In genomic region chr12:20367731-20368652, GRCh38 we compare ENCODE assay signal across 8 cellular contexts. TPM values are rescaled to one million over a fixed set of nuclear protein-coding genes. Genes with fewer than 3 reads are reported as not detected.
DNase-seq lines count a peak whose midpoint lies in the region; ATAC-seq and TF ChIP-seq lines count a peak whose summit lies in the region.

PDE3A (plus strand) TSS chr12:20368537; CDS start chr12:20369285, 748 bp downstream.

- POLR2A ChIA-PET in OCI-LY7 (lab: Charles Lee): no interaction called here

- no peaks in the 10 kb centered on the region for H4K20me1 ChIP-seq in OCI-LY7 (ENCODE audit: insufficient read depth, low read length)

- DNase-seq in GM03348 (ENCODE audit: low spot score) (peak; percentile 83), NCI-H460 (ENCODE audit: extremely low read depth, low read depth) (peak; percentile 69), breast epithelium (ENCODE audit: low spot score in 2 of 2) (no peak), putamen (ENCODE audit: low spot score) (peak; percentile 64), HT-29 (ENCODE audit: low spot score) (no peak), OCI-LY7 (ENCODE audit: low spot score) (no peak)

- no peak within 1 kb of the TSS for H3K4me2 ChIP-seq in OCI-LY7 (ENCODE audit: low read length)

- TF ChIP-seq POLR2A in breast epithelium (IDR thresholded peaks at IDR 0.05): no peak

- peak within 1 kb of the TSS; percentile 29 to 85 for H3K27ac ChIP-seq in breast epithelium
- no peak within 1 kb of the TSS for H3K27ac ChIP-seq in iPS-18a (ENCODE audit: low read length)
- no peak within 1 kb of the TSS for H3K27ac ChIP-seq in OCI-LY7 (ENCODE audit: low read depth, low read length, poor library complexity, severe bottlenecking)

- peak within 1 kb of the TSS; percentile 56 to 78 (median 59) for H3K4me3 ChIP-seq in breast epithelium
- peak within 1 kb of the TSS; percentile 96 for H3K4me3 ChIP-seq in iPS-18a (ENCODE audit: low read length)
- H3K4me3 ChIP-seq in OCI-LY7 (ENCODE audit: low read depth, low read length, poor library complexity, severe bottlenecking): no peak within 1 kb of the TSS

- H3K9me2 ChIP-seq in OCI-LY7 (ENCODE audit: insufficient read depth, low read length): no peaks in the 10 kb centered on the region

- no peaks in the 10 kb centered on the region for H3K9me3 ChIP-seq in breast epithelium
- no peaks in the 10 kb centered on the region for H3K9me3 ChIP-seq in iPS-18a (ENCODE audit: control insufficient read depth, low read depth, low read length)
- H3K9me3 ChIP-seq in OCI-LY7 (ENCODE audit: low read length): no peaks in the 10 kb centered on the region

- CTCF ChIA-PET in OCI-LY7 (lab: Charles Lee; ENCODE audit: unreplicated experiment): no interaction called here

- no peak for ATAC-seq in GM19463 (IDR thresholded peaks at IDR 0.05; ENCODE audit: unreplicated experiment)

- H3K79me2 ChIP-seq in OCI-LY7 (ENCODE audit: insufficient read depth, low read depth, low read length): no peaks in the 10 kb centered on the region

- H3K36me3 ChIP-seq in breast epithelium (no peaks in the 10 kb centered on the region), iPS-18a (ENCODE audit: control insufficient read depth, low read depth, low read length) (no peaks in the 10 kb centered on the region), OCI-LY7 (ENCODE audit: insufficient read depth, low read length) (no peaks in the 10 kb centered on the region)

- H3K27me3 ChIP-seq in breast epithelium (peaks cover 0 to 15% of the 10 kb centered on the region in 2 donors), iPS-18a (ENCODE audit: control insufficient read depth, insufficient read depth, low read length) (peaks cover 33% of the 10 kb centered on the region)

- no peak within 1 kb of the TSS for H2AFZ ChIP-seq in OCI-LY7 (ENCODE audit: low read length)

- no peak for TF ChIP-seq CTCF in breast epithelium (IDR thresholded peaks at IDR 0.05)
- no peak for TF ChIP-seq CTCF in OCI-LY7 (conservative IDR thresholded peaks at IDR 0.05; ENCODE audit: low read length)

- intact Hi-C loops in breast epithelium (cut with DNase I; ENCODE audit: low total_unique reads) (no loop called here), OCI-LY7 (cut with micrococcal nuclease; ENCODE audit: unreplicated experiment) (no loop called here)

- H3K9ac ChIP-seq in iPS-18a (ENCODE audit: low read length): peak within 1 kb of the TSS; percentile 63

- no peaks in the 10 kb centered on the region for H3K4me1 ChIP-seq in breast epithelium
- H3K4me1 ChIP-seq in iPS-18a (ENCODE audit: control insufficient read depth, low read depth, low read length): peaks cover 12% of the 10 kb centered on the region
- no peaks in the 10 kb centered on the region for H3K4me1 ChIP-seq in OCI-LY7 (ENCODE audit: insufficient read depth, low read length, poor library complexity, severe bottlenecking)

- no TSS peak for BruUV-seq in OCI-LY7 (replicated peaks; lab: Mats Ljungman, UMichigan)

RNA-seq across cellular contexts. Expression of gene PDE3A, which starts in this region (rescaled TPM):
- 68.2 and 76.3 TPM in 2 replicates for total RNA-seq in NCI-H460 (2014; rRNA removed; shearing (Covaris generic))
- 25.4 and 32.6 TPM in 2 replicates for polyA plus RNA-seq in NCI-H460 (2014; cell fraction: nucleus; rRNA removed)
- total RNA-seq in breast epithelium (10 to 100 TPM in 1 of 3 donors, 1 to 10 TPM in 2; 7.0 to 11.5 (median 9.4) TPM), OCI-LY7 (2022) (not detected in 2 replicates)
- not detected in 2 replicates for total RNA-seq in HT-29 (2014; rRNA removed; shearing (Covaris generic))
- total RNA-seq in OCI-LY7 (2014; rRNA removed; shearing (Covaris generic)): not detected in 2 replicates

Comparison
In these comparisons a context has a peak if more than half of its experiments do, and no peak if none do; other contexts are left out.
1. DNase-seq: peak in GM03348 (single experiment), NCI-H460 (single experiment) and putamen (single experiment); none in breast epithelium (0 of 2), HT-29 (single experiment) and OCI-LY7 (single experiment).
2. H3K27ac ChIP-seq: peak in breast epithelium (2 of 2); none in iPS-18a (single experiment) and OCI-LY7 (single experiment).